19 cellular contexts compared by ENCODE assay signal in genomic region chrX:18995216-18995615, GRCh38. TPM values are rescaled to one million over a fixed set of nuclear protein-coding genes. Genes with fewer than 3 reads are reported as not detected.
DNase-seq lines count a peak whose midpoint lies in the region; ATAC-seq and TF ChIP-seq lines count a peak whose summit lies in the region.
"Had no signal": no experiment of that assay in that cellular context is flagged by ENCODE, and none has a peak within 500 bp of the region (broad histone marks: within the 10 kb centered on the region; RNA-seq: fewer than 3 reads in every experiment).

No MANE protein-coding gene starts in this region.

- TF ChIP-seq CTCF in RWPE2 (IDR thresholded peaks at IDR 0.05; ENCODE audit: poor library complexity, severe bottlenecking) (no peak), osteocyte (IDR thresholded peaks at IDR 0.05) (no peak)

- H3K4me1 Mint-ChIP-seq in osteocyte (ENCODE audit: unreplicated experiment) (peaks cover 40% of the 10 kb centered on the region), T-helper 17 cell (no peaks in the 10 kb centered on the region)
- H3K4me1 Mint-ChIP-seq: CD4-positive, alpha-beta memory T cell had no signal

- H3K4me3 Mint-ChIP-seq in osteocyte (ENCODE audit: unreplicated experiment) = no peak overlapping the region
- no peak overlapping the region for H3K4me3 Mint-ChIP-seq in T-helper 17 cell
- H3K4me3 Mint-ChIP-seq: activated T-cell treated with anti-CD3 and anti-CD28 coated beads, Interleukin-2, amount 50 U/mL, for 4 hours; CD4-positive, alpha-beta memory T cell had no signal

- peak overlapping the region; percentile 96 for H3K27ac ChIP-seq in RWPE2 (ENCODE audit: poor library complexity, severe bottlenecking)
- H3K27ac ChIP-seq: skin epidermis, stomach had no signal

- peaks cover 4% of the 10 kb centered on the region for H3K9me3 Mint-ChIP-seq in osteocyte (ENCODE audit: unreplicated experiment)
- H3K9me3 Mint-ChIP-seq: activated T-cell treated with anti-CD3 and anti-CD28 coated beads, Interleukin-2, amount 50 U/mL, for 4 hours; CD4-positive, alpha-beta memory T cell had no signal

- DNase-seq in EL (peak; percentile 65), RWPE2 (ENCODE audit: low spot score) (no peak), fibroblast of gingiva (ENCODE audit: low read depth) (peak; percentile 23), osteocyte (ENCODE audit: extremely low spot score, unreplicated experiment) (no peak), T-helper 17 cell (no peak), retina (no peak), NCI-H748 treated with DMSO at 0.1 percent for 48 hours (lab: John Stamatoyannopoulos, UW) (no peak)
- DNase-seq: activated T-cell treated with anti-CD3 and anti-CD28 coated beads, Interleukin-2, amount 50 U/mL, for 4 hours; amygdala; CD4-positive, alpha-beta memory T cell; GF-D8; hippocampal formation; NCI-H1092; stomach; SW 1271 had no signal

- no peaks in the 10 kb centered on the region for H3K27me3 ChIP-seq in RWPE2 (ENCODE audit: insufficient read depth, poor library complexity, severe bottlenecking)

- no peaks in the 10 kb centered on the region for H3K9me3 ChIP-seq in RWPE2 (ENCODE audit: severe bottlenecking)
- no peaks in the 10 kb centered on the region for H3K9me3 ChIP-seq in T-helper 17 cell (ENCODE audit: control insufficient read depth, low read length, poor library complexity, severe bottlenecking)
- H3K9me3 ChIP-seq: HAP-1, stomach had no signal

- no peaks in the 10 kb centered on the region for H3K36me3 ChIP-seq in RWPE2 (ENCODE audit: low read depth)
- H3K36me3 ChIP-seq: HAP-1, stomach had no signal

- H3K4me3 ChIP-seq in RWPE2 (ENCODE audit: severe bottlenecking) = no peak overlapping the region
- H3K4me3 ChIP-seq: HAP-1, lung, skin epidermis, stomach had no signal

- H3K27ac Mint-ChIP-seq in osteocyte (ENCODE audit: unreplicated experiment) (peak overlapping the region; percentile 91), T-helper 17 cell (no peak overlapping the region)
- H3K27ac Mint-ChIP-seq: CD4-positive, alpha-beta memory T cell had no signal

- ATAC-seq in RWPE2 (ENCODE audit: low read depth) = peak; percentile 82
- no peak for ATAC-seq in T-helper 17 cell
- no peak for ATAC-seq in GM21360 (IDR thresholded peaks at IDR 0.05; ENCODE audit: unreplicated experiment)
- ATAC-seq: activated T-cell treated with anti-CD3 and anti-CD28 coated beads, Interleukin-2, amount 50 U/mL, for 4 hours had no signal

- H3K27me3 Mint-ChIP-seq in osteocyte (ENCODE audit: unreplicated experiment) (no peaks in the 10 kb centered on the region), T-helper 17 cell (no peaks in the 10 kb centered on the region)
- H3K27me3 Mint-ChIP-seq: CD4-positive, alpha-beta memory T cell had no signal

- peaks cover 27% of the 10 kb centered on the region for H3K4me1 ChIP-seq in RWPE2 (ENCODE audit: insufficient read depth, poor library complexity, severe bottlenecking)
- H3K4me1 ChIP-seq: HAP-1 had no signal

- H3K36me3 Mint-ChIP-seq in osteocyte (ENCODE audit: unreplicated experiment) (no peaks in the 10 kb centered on the region), T-helper 17 cell (ENCODE audit: low read depth) (no peaks in the 10 kb centered on the region)
- H3K36me3 Mint-ChIP-seq: CD4-positive, alpha-beta memory T cell had no signal

RNA-seq across cellular contexts. Expression of gene PHKA2, which starts 11.3 kb away (rescaled TPM):
- total RNA-seq in osteocyte (26.4 and 27.0 TPM in 2 replicates), T-helper 17 cell (10 to 100 TPM; 29.4 to 33.2 TPM)

Comparison
In these comparisons a context has a peak if more than half of its experiments do, and no peak if none do; other contexts are left out.
1. DNase-seq: peak in EL (single experiment) and fibroblast of gingiva (single experiment); none in RWPE2 (single experiment), osteocyte (single experiment), T-helper 17 cell (0 of 3), retina (single experiment) and NCI-H748 treated with DMSO at 0.1 percent for 48 hours (single experiment).